In genomic region chr5:14728109-14728938, GRCh38 we compare ENCODE assay signal across 1 cellular context.
TF ChIP-seq lines count a peak whose summit lies in the region.

No MANE protein-coding gene starts in this region.

TF ChIP-seq in H1, 55 proteins besides CTCF, POLR2A, EP300 and RAD21:
- TF ChIP-seq ZNF274 (IDR thresholded peaks at IDR 0.05; ENCODE audit: borderline replicate concordance, extremely low read depth, low read length) (no peak), HDAC2 (IDR thresholded peaks at IDR 0.05; ENCODE audit: borderline replicate concordance in 1 of 2, low read depth in 2 of 2, low read length in 2 of 2) (peak in 1 of 2 experiments; percentile 95; a peak in 1 of 4 replicates), CTBP2 (IDR thresholded peaks at IDR 0.05; ENCODE audit: borderline replicate concordance, insufficient read depth, insufficient read length, low read length) (peak; percentile 86), KDM1A (IDR thresholded peaks at IDR 0.05; ENCODE audit: borderline replicate concordance, low read length) (no peak; the same call in 1 of the 2 replicates), ASH2L (IDR thresholded peaks at IDR 0.05; ENCODE audit: low read length) (peak; percentile 83), CREB1 (IDR thresholded peaks at IDR 0.05) (peak; percentile 28; the same call in 1 of the 2 replicates), RNF2 (IDR thresholded peaks at IDR 0.05; ENCODE audit: borderline replicate concordance, low read depth, low read length, missing control alignments, poor library complexity, severe bottlenecking) (no peak), GTF2F1 (IDR thresholded peaks at IDR 0.05; ENCODE audit: borderline replicate concordance, low read depth, low read length) (no peak), NRF1 (IDR thresholded peaks at IDR 0.05; ENCODE audit: low read depth, low read length) (no peak), YY1 (IDR thresholded peaks at IDR 0.05; ENCODE audit: low read depth, low read length) (peak; percentile 74), POU5F1 (IDR thresholded peaks at IDR 0.05; ENCODE audit: low read depth, low read length) (no peak), FOSL1 (IDR thresholded peaks at IDR 0.05; ENCODE audit: insufficient read depth, low read depth, low read length) (no peak), CHD2 (IDR thresholded peaks at IDR 0.05; ENCODE audit: low read length) (peak; percentile 58; the same call in 1 of the 2 replicates), TAF1 (IDR thresholded peaks at IDR 0.05; ENCODE audit: low read depth, low read length) (no peak), KDM5A (IDR thresholded peaks at IDR 0.05; ENCODE audit: low read length) (no peak), JUND (IDR thresholded peaks at IDR 0.05; ENCODE audit: low read length) (no peak), RXRA (IDR thresholded peaks at IDR 0.05; ENCODE audit: insufficient read depth, low read depth, low read length) (peak; percentile 64; the same call in 1 of the 2 replicates), HDAC6 (IDR thresholded peaks at IDR 0.05; ENCODE audit: low read depth, low read length) (no peak), CBX5 (IDR thresholded peaks at IDR 0.05; ENCODE audit: low read depth, low read length) (no peak), TEAD4 (IDR thresholded peaks at IDR 0.05; ENCODE audit: low read depth, low read length) (no peak), SP1 (IDR thresholded peaks at IDR 0.05; ENCODE audit: low read depth, low read length) (peak; percentile 89), MAX (IDR thresholded peaks at IDR 0.05) (peak; percentile 37; the same call in 1 of the 2 replicates), CBX8 (IDR thresholded peaks at IDR 0.05; ENCODE audit: borderline replicate concordance, low read depth, low read length) (no peak), KDM4A (IDR thresholded peaks at IDR 0.05; ENCODE audit: low read depth, low read length, severe bottlenecking) (no peak), GABPA (IDR thresholded peaks at IDR 0.05; ENCODE audit: borderline replicate concordance, insufficient read depth, low read length) (no peak), SUZ12 (IDR thresholded peaks at IDR 0.05; ENCODE audit: low read length) (no peak), SIN3A (conservative IDR thresholded peaks at IDR 0.05 in 1 of 2, IDR thresholded peaks at IDR 0.05 in 1 of 2; ENCODE audit: low read depth in 1 of 2, low read length in 2 of 2) (no peak), EGR1 (IDR thresholded peaks at IDR 0.05; ENCODE audit: borderline replicate concordance, low read depth, low read length) (0 out of 2 replicates have a peak, but pooled peaks have one; percentile 50), JUN (IDR thresholded peaks at IDR 0.05; ENCODE audit: low read depth, low read length) (no peak), SP4 (IDR thresholded peaks at IDR 0.05; ENCODE audit: low read length) (no peak), CHD1 (IDR thresholded peaks at IDR 0.05; ENCODE audit: low read depth, low read length) (no peak), TBP (IDR thresholded peaks at IDR 0.05; ENCODE audit: low read depth, low read length) (no peak), BACH1 (IDR thresholded peaks at IDR 0.05; ENCODE audit: low read length) (no peak), NANOG (IDR thresholded peaks at IDR 0.05; ENCODE audit: insufficient read depth, low read depth, low read length, poor library complexity, severe bottlenecking) (peak; percentile 72), SP2 (IDR thresholded peaks at IDR 0.05; ENCODE audit: low read length) (no peak), MAFK (IDR thresholded peaks at IDR 0.05; ENCODE audit: low read depth, low read length) (no peak), TCF12 (IDR thresholded peaks at IDR 0.05; ENCODE audit: low read depth, low read length) (peak; percentile 65; the same call in 1 of the 2 replicates), SAP30 (IDR thresholded peaks at IDR 0.05; ENCODE audit: insufficient read depth, insufficient replicate concordance, low read length) (no peak), RFX5 (IDR thresholded peaks at IDR 0.05; ENCODE audit: borderline replicate concordance, low read depth, low read length) (no peak), RBBP5 (IDR thresholded peaks at IDR 0.05; ENCODE audit: borderline replicate concordance, low read depth, low read length) (peak; percentile 85; the same call in 1 of the 2 replicates), ATF2 (IDR thresholded peaks at IDR 0.05; ENCODE audit: low read length) (no peak), PHF8 (conservative IDR thresholded peaks at IDR 0.05; ENCODE audit: low read depth, low read length) (no peak)
- TF ChIP-seq, protein P1, sequence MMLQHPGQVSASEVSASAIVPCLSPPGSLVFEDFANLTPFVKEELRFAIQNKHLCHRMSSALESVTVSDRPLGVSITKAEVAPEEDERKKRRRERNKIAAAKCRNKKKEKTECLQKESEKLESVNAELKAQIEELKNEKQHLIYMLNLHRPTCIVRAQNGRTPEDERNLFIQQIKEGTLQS (IDR thresholded peaks at IDR 0.05; ENCODE audit: insufficient read depth, low read depth, low read length): no peak
- TF ChIP-seq, protein P2, sequence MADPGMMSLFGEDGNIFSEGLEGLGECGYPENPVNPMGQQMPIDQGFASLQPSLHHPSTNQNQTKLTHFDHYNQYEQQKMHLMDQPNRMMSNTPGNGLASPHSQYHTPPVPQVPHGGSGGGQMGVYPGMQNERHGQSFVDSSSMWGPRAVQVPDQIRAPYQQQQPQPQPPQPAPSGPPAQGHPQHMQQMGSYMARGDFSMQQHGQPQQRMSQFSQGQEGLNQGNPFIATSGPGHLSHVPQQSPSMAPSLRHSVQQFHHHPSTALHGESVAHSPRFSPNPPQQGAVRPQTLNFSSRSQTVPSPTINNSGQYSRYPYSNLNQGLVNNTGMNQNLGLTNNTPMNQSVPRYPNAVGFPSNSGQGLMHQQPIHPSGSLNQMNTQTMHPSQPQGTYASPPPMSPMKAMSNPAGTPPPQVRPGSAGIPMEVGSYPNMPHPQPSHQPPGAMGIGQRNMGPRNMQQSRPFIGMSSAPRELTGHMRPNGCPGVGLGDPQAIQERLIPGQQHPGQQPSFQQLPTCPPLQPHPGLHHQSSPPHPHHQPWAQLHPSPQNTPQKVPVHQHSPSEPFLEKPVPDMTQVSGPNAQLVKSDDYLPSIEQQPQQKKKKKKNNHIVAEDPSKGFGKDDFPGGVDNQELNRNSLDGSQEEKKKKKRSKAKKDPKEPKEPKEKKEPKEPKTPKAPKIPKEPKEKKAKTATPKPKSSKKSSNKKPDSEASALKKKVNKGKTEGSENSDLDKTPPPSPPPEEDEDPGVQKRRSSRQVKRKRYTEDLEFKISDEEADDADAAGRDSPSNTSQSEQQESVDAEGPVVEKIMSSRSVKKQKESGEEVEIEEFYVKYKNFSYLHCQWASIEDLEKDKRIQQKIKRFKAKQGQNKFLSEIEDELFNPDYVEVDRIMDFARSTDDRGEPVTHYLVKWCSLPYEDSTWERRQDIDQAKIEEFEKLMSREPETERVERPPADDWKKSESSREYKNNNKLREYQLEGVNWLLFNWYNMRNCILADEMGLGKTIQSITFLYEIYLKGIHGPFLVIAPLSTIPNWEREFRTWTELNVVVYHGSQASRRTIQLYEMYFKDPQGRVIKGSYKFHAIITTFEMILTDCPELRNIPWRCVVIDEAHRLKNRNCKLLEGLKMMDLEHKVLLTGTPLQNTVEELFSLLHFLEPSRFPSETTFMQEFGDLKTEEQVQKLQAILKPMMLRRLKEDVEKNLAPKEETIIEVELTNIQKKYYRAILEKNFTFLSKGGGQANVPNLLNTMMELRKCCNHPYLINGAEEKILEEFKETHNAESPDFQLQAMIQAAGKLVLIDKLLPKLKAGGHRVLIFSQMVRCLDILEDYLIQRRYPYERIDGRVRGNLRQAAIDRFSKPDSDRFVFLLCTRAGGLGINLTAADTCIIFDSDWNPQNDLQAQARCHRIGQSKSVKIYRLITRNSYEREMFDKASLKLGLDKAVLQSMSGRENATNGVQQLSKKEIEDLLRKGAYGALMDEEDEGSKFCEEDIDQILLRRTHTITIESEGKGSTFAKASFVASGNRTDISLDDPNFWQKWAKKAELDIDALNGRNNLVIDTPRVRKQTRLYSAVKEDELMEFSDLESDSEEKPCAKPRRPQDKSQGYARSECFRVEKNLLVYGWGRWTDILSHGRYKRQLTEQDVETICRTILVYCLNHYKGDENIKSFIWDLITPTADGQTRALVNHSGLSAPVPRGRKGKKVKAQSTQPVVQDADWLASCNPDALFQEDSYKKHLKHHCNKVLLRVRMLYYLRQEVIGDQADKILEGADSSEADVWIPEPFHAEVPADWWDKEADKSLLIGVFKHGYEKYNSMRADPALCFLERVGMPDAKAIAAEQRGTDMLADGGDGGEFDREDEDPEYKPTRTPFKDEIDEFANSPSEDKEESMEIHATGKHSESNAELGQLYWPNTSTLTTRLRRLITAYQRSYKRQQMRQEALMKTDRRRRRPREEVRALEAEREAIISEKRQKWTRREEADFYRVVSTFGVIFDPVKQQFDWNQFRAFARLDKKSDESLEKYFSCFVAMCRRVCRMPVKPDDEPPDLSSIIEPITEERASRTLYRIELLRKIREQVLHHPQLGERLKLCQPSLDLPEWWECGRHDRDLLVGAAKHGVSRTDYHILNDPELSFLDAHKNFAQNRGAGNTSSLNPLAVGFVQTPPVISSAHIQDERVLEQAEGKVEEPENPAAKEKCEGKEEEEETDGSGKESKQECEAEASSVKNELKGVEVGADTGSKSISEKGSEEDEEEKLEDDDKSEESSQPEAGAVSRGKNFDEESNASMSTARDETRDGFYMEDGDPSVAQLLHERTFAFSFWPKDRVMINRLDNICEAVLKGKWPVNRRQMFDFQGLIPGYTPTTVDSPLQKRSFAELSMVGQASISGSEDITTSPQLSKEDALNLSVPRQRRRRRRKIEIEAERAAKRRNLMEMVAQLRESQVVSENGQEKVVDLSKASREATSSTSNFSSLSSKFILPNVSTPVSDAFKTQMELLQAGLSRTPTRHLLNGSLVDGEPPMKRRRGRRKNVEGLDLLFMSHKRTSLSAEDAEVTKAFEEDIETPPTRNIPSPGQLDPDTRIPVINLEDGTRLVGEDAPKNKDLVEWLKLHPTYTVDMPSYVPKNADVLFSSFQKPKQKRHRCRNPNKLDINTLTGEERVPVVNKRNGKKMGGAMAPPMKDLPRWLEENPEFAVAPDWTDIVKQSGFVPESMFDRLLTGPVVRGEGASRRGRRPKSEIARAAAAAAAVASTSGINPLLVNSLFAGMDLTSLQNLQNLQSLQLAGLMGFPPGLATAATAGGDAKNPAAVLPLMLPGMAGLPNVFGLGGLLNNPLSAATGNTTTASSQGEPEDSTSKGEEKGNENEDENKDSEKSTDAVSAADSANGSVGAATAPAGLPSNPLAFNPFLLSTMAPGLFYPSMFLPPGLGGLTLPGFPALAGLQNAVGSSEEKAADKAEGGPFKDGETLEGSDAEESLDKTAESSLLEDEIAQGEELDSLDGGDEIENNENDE (IDR thresholded peaks at IDR 0.05; ENCODE audit: insufficient replicate concordance, low read length): no peak
